8 cellular contexts compared by ENCODE assay signal in genomic region chr4:128810871-128811570, GRCh38. TPM values are rescaled to one million over a fixed set of nuclear protein-coding genes. Genes with fewer than 3 reads are reported as not detected.
A peak's percentile ranks its signal among the peaks of the same experiment; 100 is the strongest.
DNase-seq lines count a peak whose midpoint lies in the region; ATAC-seq and TF ChIP-seq lines count a peak whose summit lies in the region.

No MANE protein-coding gene starts in this region.

- H3K36me3 Mint-ChIP-seq in CD4-positive, alpha-beta T cell (ENCODE audit: low read depth), result peaks cover 13% of the 10 kb centered on the region

- H3K9me3 ChIP-seq in CD4-positive, alpha-beta T cell (ENCODE audit: control insufficient read depth, low read length), result no peaks in the 10 kb centered on the region
- H3K9me3 ChIP-seq in lung (ENCODE audit: control insufficient read depth in 2 of 2, insufficient read depth in 1 of 2, low read length in 1 of 2), result no peaks in the 10 kb centered on the region

- TF ChIP-seq CTCF in CD4-positive, alpha-beta T cell (IDR thresholded peaks at IDR 0.05), result no peak
- no peak for TF ChIP-seq CTCF in lung (IDR thresholded peaks at IDR 0.05; ENCODE audit: control extremely low read depth, extremely low read depth)

- POLR2A ChIA-PET in CD4-positive, alpha-beta T cell (lab: Charles Lee), result interaction anchor here (0.8 to 2.4 kb wide), 7 partner anchors 11 to 846 kb away, joined by 3 to 19 read pairs (median 8); partner anchors contain the start of genes ABHD18, LARP1B, MFSD8 and PGRMC2

- H3K27ac ChIP-seq in CD4-positive, alpha-beta T cell (ENCODE audit: low read depth, low read length), result peak overlapping the region; percentile 67
- H3K27ac ChIP-seq in lung (ENCODE audit: low read depth in 1 of 2, low read length in 1 of 2), result peak overlapping the region; percentile 94 to 99

- DNase-seq in CD4-positive, alpha-beta T cell, result peak; percentile 70 to 86 (median 80)
- DNase-seq in HK-2 (ENCODE audit: unreplicated experiment), result peak; percentile 93
- peak; percentile 49 for DNase-seq in NCI-H82 treated with DMSO at 0.1 percent for 48 hours (lab: John Stamatoyannopoulos, UW; ENCODE audit: unreplicated experiment)
- peak; percentile 54 to 75 for DNase-seq in activated CD8-positive, alpha-beta memory T cell treated with anti-CD3 and anti-CD28 coated beads for 1 hour (ENCODE audit: extremely low read depth in 1 of 2, low read depth in 1 of 2)
- DNase-seq in effector CD4-positive, alpha-beta T cell, result peak; percentile 78
- DNase-seq in lung (ENCODE audit: low spot score), result peak; percentile 85
- peak; percentile 60 to 78 (median 73) for DNase-seq in stimulated activated CD4-positive, alpha-beta T cell treated with anti-CD3 and anti-CD28 coated beads, TNF-alpha, amount 100 ng/mL, for 4 hours (ENCODE audit: low read depth in 3 of 3)

- peaks cover 26% of the 10 kb centered on the region for H3K4me1 Mint-ChIP-seq in CD4-positive, alpha-beta T cell (ENCODE audit: low read depth)

- H3K4me1 ChIP-seq in lung (ENCODE audit: control insufficient read depth in 2 of 2, insufficient read depth in 2 of 2, low read length in 2 of 2), result peaks cover 0 to 4% of the 10 kb centered on the region in 2 donors

- peak overlapping the region; percentile 93 for H3K27ac Mint-ChIP-seq in CD4-positive, alpha-beta T cell

- H3K4me3 ChIP-seq in lung, result peak overlapping the region; percentile 78

- ATAC-seq in CD4-positive, alpha-beta T cell (ENCODE audit: poor library complexity), result peak; percentile 51
- ATAC-seq in GM19455 (IDR thresholded peaks at IDR 0.05; ENCODE audit: unreplicated experiment), result peak; percentile 52
- ATAC-seq in lung (ENCODE audit: insufficient read depth, low FRiP score), result peak; percentile 48

- WGBS in lung, 2 donors, result 0 to 1% methylated on average over 36 to 50 of the region's 50 CpGs

- no peaks in the 10 kb centered on the region for H3K9me3 Mint-ChIP-seq in CD4-positive, alpha-beta T cell

- peak overlapping the region; percentile 97 for H3K4me3 Mint-ChIP-seq in CD4-positive, alpha-beta T cell

- CTCF ChIA-PET in CD4-positive, alpha-beta T cell (lab: Charles Lee), result interaction anchor here (0.7 to 1.0 kb wide), 2 partner anchors 12 to 525 kb away, joined by 3 read pairs; no protein-coding TSS in a partner anchor

- intact Hi-C loops in CD4-positive, alpha-beta T cell (cut with DNase I, micrococcal nuclease), result loop anchor here (2.0 to 10.0 kb wide), 6 partner anchors 52 to 929 kb away; partner anchors contain the start of genes ABHD18 (in 1 of the 2), LARP1B (in 1 of the 2), MFSD8 (in 1 of the 2) and PGRMC2 (in 1 of the 2)

- H3K27me3 ChIP-seq in CD4-positive, alpha-beta T cell (ENCODE audit: control insufficient read depth, insufficient read depth, low read length), result no peaks in the 10 kb centered on the region
- H3K27me3 ChIP-seq in lung (ENCODE audit: control insufficient read depth, insufficient read depth), result no peaks in the 10 kb centered on the region

- H3K36me3 ChIP-seq in lung (ENCODE audit: control insufficient read depth in 2 of 2, insufficient read depth in 2 of 2, low read length in 2 of 2), result no peaks in the 10 kb centered on the region

- no peaks in the 10 kb centered on the region for H3K27me3 Mint-ChIP-seq in CD4-positive, alpha-beta T cell

RNA-seq across cellular contexts. Expression of gene JADE1, which starts 1.5 kb away (rescaled TPM):
- total RNA-seq in CD4-positive, alpha-beta T cell, result 10 to 100 TPM; 57.1 to 58.4 TPM
- total RNA-seq in lung, result 10 to 100 TPM; 20.0 to 46.1 TPM
- polyA plus RNA-seq in lung, result 10 to 100 TPM in 1 of 2 donors, 1 to 10 TPM in 1; 8.9 to 15.1 TPM

Comparison
In these comparisons a context has a peak if more than half of its experiments do, and no peak if none do; other contexts are left out.
1. Peak in every context shown above with its lines: DNase-seq, ATAC-seq, H3K4me3 ChIP-seq and H3K27ac ChIP-seq.